1 cellular context compared by ENCODE assay signal in the genomic region with DNA sequence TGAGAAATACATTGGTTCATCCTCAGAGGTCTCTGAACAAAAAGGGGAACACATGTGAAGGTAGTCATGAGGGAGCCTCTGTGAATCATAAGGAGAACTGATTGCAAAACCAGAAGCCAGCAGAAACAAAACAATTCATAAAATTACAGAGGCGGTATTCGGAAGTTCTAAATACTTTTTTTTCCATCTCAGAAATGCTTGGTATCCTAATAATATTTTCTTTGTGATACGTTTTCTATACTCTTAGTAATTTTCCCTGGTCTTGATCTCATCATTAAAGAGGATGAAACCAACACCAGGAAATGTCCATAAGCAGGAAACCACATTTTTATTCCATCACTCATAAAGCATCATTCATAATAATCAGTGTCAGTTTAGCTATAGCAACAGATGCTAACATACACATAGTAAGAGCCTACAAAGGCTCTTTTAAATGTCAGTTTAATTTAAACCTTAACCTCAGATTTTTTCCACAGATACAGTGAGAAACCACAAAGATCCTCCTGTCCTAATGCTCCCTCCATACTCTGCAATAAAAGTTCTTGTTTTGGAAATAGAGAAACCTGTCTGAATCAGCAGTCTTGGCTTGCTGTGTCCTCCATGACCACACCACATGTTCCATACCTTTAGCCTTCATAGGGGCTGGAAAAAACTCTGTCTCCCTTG.
A peak's percentile ranks its signal among the peaks of the same experiment; 100 is the strongest.
TF ChIP-seq lines count a peak whose summit lies in the region.

No MANE protein-coding gene starts in this region.

TF ChIP-seq in SK-N-SH, 30 proteins besides CTCF, POLR2A, EP300 and RAD21 (continued from another document):
- 0 out of 2 replicates have a peak, but pooled peaks have one; percentile 36 for TF ChIP-seq YY1 (IDR thresholded peaks at IDR 0.05; ENCODE audit: low read depth)
- TF ChIP-seq GABPA (IDR thresholded peaks at IDR 0.05; ENCODE audit: low read depth) = no peak
- no peak for TF ChIP-seq GATA2 (CRISPR knock-in tag; IDR thresholded peaks at IDR 0.05)
- no peak for TF ChIP-seq RCOR1 (IDR thresholded peaks at IDR 0.05; ENCODE audit: low read length)
- TF ChIP-seq TEAD4 (IDR thresholded peaks at IDR 0.05; ENCODE audit: borderline replicate concordance, insufficient read depth) = peak; percentile 97
- no peak; the same call in 1 of the 2 replicates for TF ChIP-seq SIN3A (IDR thresholded peaks at IDR 0.05; ENCODE audit: borderline replicate concordance, low read depth, low read length)
- TF ChIP-seq POLR2AphosphoS5 (IDR thresholded peaks at IDR 0.05; ENCODE audit: low read depth, low read length) = peak; percentile 95
- TF ChIP-seq EZH2phosphoT487 (IDR thresholded peaks at IDR 0.05; ENCODE audit: borderline replicate concordance, low read depth) = no peak
- TF ChIP-seq JUND (IDR thresholded peaks at IDR 0.05) = peak; percentile 98
- TF ChIP-seq NRF1 (IDR thresholded peaks at IDR 0.05; ENCODE audit: low read depth, low read length) = no peak
- TF ChIP-seq, protein P1, sequence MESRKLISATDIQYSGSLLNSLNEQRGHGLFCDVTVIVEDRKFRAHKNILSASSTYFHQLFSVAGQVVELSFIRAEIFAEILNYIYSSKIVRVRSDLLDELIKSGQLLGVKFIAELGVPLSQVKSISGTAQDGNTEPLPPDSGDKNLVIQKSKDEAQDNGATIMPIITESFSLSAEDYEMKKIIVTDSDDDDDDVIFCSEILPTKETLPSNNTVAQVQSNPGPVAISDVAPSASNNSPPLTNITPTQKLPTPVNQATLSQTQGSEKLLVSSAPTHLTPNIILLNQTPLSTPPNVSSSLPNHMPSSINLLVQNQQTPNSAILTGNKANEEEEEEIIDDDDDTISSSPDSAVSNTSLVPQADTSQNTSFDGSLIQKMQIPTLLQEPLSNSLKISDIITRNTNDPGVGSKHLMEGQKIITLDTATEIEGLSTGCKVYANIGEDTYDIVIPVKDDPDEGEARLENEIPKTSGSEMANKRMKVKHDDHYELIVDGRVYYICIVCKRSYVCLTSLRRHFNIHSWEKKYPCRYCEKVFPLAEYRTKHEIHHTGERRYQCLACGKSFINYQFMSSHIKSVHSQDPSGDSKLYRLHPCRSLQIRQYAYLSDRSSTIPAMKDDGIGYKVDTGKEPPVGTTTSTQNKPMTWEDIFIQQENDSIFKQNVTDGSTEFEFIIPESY (IDR thresholded peaks at IDR 0.05; ENCODE audit: borderline replicate concordance, low read depth) = peak; percentile 90
- TF ChIP-seq, protein P2, sequence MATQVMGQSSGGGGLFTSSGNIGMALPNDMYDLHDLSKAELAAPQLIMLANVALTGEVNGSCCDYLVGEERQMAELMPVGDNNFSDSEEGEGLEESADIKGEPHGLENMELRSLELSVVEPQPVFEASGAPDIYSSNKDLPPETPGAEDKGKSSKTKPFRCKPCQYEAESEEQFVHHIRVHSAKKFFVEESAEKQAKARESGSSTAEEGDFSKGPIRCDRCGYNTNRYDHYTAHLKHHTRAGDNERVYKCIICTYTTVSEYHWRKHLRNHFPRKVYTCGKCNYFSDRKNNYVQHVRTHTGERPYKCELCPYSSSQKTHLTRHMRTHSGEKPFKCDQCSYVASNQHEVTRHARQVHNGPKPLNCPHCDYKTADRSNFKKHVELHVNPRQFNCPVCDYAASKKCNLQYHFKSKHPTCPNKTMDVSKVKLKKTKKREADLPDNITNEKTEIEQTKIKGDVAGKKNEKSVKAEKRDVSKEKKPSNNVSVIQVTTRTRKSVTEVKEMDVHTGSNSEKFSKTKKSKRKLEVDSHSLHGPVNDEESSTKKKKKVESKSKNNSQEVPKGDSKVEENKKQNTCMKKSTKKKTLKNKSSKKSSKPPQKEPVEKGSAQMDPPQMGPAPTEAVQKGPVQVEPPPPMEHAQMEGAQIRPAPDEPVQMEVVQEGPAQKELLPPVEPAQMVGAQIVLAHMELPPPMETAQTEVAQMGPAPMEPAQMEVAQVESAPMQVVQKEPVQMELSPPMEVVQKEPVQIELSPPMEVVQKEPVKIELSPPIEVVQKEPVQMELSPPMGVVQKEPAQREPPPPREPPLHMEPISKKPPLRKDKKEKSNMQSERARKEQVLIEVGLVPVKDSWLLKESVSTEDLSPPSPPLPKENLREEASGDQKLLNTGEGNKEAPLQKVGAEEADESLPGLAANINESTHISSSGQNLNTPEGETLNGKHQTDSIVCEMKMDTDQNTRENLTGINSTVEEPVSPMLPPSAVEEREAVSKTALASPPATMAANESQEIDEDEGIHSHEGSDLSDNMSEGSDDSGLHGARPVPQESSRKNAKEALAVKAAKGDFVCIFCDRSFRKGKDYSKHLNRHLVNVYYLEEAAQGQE (IDR thresholded peaks at IDR 0.05; ENCODE audit: low read depth, low read length) = no peak
